In the genomic region with DNA sequence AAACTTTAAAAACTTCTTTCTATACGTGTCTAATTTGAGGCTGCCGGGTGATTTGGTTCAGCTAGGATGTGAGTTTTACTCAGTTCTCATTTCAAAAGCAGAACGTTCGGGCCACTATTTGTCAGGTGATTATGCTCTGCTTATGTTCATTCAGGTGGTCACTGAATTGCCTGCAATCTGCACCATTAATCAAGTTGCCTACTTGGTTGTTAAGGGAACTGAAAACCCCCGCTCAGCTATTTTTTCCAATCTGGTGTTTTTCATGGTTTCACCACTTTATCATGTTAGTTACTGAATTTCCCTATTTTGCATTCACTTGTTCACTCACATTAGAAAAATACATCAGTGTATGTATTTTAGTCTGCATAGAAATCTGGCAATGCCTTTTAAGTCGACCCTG, we compare ENCODE assay signal across 13 cellular contexts.
DNase-seq lines count a peak whose midpoint lies in the region; ATAC-seq and TF ChIP-seq lines count a peak whose summit lies in the region.
"Had no signal": no experiment of that assay in that cellular context is flagged by ENCODE, and none has a peak within 500 bp of the region (broad histone marks: within the 10 kb centered on the region; RNA-seq: fewer than 3 reads in every experiment).

No MANE protein-coding gene starts in this region.

- TF ChIP-seq CTCF in vagina (IDR thresholded peaks at IDR 0.05), result no peak

- H3K27ac ChIP-seq in vagina, result no peak overlapping the region
- no peak overlapping the region for H3K27ac ChIP-seq in naive thymus-derived CD4-positive, alpha-beta T cell (ENCODE audit: low read depth, low read length)

- H3K9me3 Mint-ChIP-seq in naive thymus-derived CD4-positive, alpha-beta T cell, result peaks cover 0 to 1% (median 0%) of the 10 kb centered on the region in 11 donors
- H3K9me3 Mint-ChIP-seq: activated CD4-positive, alpha-beta T cell treated with anti-CD3 and anti-CD28 coated beads, Interleukin-2, amount 10 ng/mL, durations not matched to agents 7 days and 5 days had no signal

- ATAC-seq in GM18870 (IDR thresholded peaks at IDR 0.05; ENCODE audit: unreplicated experiment) (peak; percentile 97), GM21723 (IDR thresholded peaks at IDR 0.05; ENCODE audit: unreplicated experiment) (peak; percentile 98), HG03280 (IDR thresholded peaks at IDR 0.05; ENCODE audit: unreplicated experiment) (peak; percentile 98)
- no peak for ATAC-seq in naive thymus-derived CD4-positive, alpha-beta T cell

- no peak for TF ChIP-seq POLR2A in vagina (IDR thresholded peaks at IDR 0.05)

- H3K27me3 Mint-ChIP-seq in naive thymus-derived CD4-positive, alpha-beta T cell, result no peaks in the 10 kb centered on the region
- H3K27me3 Mint-ChIP-seq: activated CD4-positive, alpha-beta T cell treated with anti-CD3 and anti-CD28 coated beads, Interleukin-2, amount 10 ng/mL, durations not matched to agents 7 days and 5 days had no signal

- no peaks in the 10 kb centered on the region for H3K4me1 ChIP-seq in vagina
- H3K4me1 ChIP-seq in naive thymus-derived CD4-positive, alpha-beta T cell (ENCODE audit: control insufficient read depth in 2 of 2, insufficient read depth in 2 of 2, low read length in 2 of 2), result no peaks in the 10 kb centered on the region

- no peak overlapping the region for H3K4me3 ChIP-seq in vagina
- no peak overlapping the region for H3K4me3 ChIP-seq in naive thymus-derived CD4-positive, alpha-beta T cell (ENCODE audit: low read length)

- CTCF ChIA-PET in naive thymus-derived CD4-positive, alpha-beta T cell (lab: Charles Lee), result no interaction called here

- H3K36me3 ChIP-seq in vagina, result no peaks in the 10 kb centered on the region
- H3K36me3 ChIP-seq in naive thymus-derived CD4-positive, alpha-beta T cell (ENCODE audit: control insufficient read depth in 2 of 3, insufficient read depth in 3 of 3, low read length in 3 of 3), result no peaks in the 10 kb centered on the region

- no peak overlapping the region for H3K4me3 Mint-ChIP-seq in naive thymus-derived CD4-positive, alpha-beta T cell
- H3K4me3 Mint-ChIP-seq: activated CD4-positive, alpha-beta T cell treated with anti-CD3 and anti-CD28 coated beads, Interleukin-2, amount 10 ng/mL, durations not matched to agents 7 days and 5 days had no signal

- POLR2A ChIA-PET in naive thymus-derived CD4-positive, alpha-beta T cell (lab: Charles Lee), result no interaction called here

- H3K27ac Mint-ChIP-seq in naive thymus-derived CD4-positive, alpha-beta T cell, result no peak overlapping the region
- H3K27ac Mint-ChIP-seq: activated CD4-positive, alpha-beta T cell treated with anti-CD3 and anti-CD28 coated beads, Interleukin-2, amount 10 ng/mL, durations not matched to agents 7 days and 5 days had no signal

- no peaks in the 10 kb centered on the region for H3K36me3 Mint-ChIP-seq in naive thymus-derived CD4-positive, alpha-beta T cell

- intact Hi-C loops in vagina (cut with DNase I), result no loop called here
- intact Hi-C loops in naive thymus-derived CD4-positive, alpha-beta T cell (cut with micrococcal nuclease), result no loop called here

- no peaks in the 10 kb centered on the region for H3K4me1 Mint-ChIP-seq in naive thymus-derived CD4-positive, alpha-beta T cell
- H3K4me1 Mint-ChIP-seq: activated CD4-positive, alpha-beta T cell treated with anti-CD3 and anti-CD28 coated beads, Interleukin-2, amount 10 ng/mL, durations not matched to agents 7 days and 5 days had no signal

- H3K27me3 ChIP-seq in vagina, result no peaks in the 10 kb centered on the region
- H3K27me3 ChIP-seq in naive thymus-derived CD4-positive, alpha-beta T cell (ENCODE audit: control insufficient read depth in 2 of 2, insufficient read depth in 2 of 2, low read length in 2 of 2), result no peaks in the 10 kb centered on the region

- DNase-seq in left kidney (ENCODE audit: low read depth, low spot score) (peak; percentile 75), H4 (ENCODE audit: low spot score) (no peak), vagina (ENCODE audit: extremely low spot score in 2 of 2) (no peak)
- no peak for DNase-seq in central memory CD4-positive, alpha-beta T cell
- no peak for DNase-seq in naive thymus-derived CD4-positive, alpha-beta T cell
- DNase-seq: activated CD4-positive, alpha-beta T cell treated with anti-CD3 and anti-CD28 coated beads, Interleukin-2, amount 10 ng/mL, durations not matched to agents 7 days and 5 days; amniotic stem cell; erythroblast; kidney glomerular epithelial cell; posterior cingulate gyrus had no signal

- H3K9me3 ChIP-seq in vagina, result no peaks in the 10 kb centered on the region
- H3K9me3 ChIP-seq in naive thymus-derived CD4-positive, alpha-beta T cell (ENCODE audit: control insufficient read depth in 2 of 3, low read length in 3 of 3), result no peaks in the 10 kb centered on the region
